Comparison of ENCODE assay signal across 35 cellular contexts in the genomic region with DNA sequence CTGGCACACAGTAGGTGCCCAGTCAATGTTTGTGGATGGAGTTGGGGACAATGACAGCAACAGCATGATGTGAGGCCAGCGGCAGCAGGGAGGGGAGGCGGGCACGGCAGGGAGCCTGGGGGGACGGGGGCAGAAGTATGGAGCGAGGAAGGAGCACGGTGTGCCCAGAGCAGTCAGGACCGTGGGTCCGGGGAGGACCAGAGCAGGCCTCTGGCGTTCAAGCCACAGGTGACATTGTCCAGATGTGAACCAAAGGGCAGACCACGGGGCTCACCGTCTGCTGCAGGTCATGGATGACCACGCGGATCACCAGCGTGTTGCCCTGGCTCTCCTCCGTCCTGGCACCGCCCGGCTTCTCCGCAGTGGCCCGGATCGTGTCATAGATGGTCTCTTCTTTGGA.
"Had no signal": no experiment of that assay in that cellular context is flagged by ENCODE, and none has a peak within 500 bp of the region (broad histone marks: within the 10 kb centered on the region; RNA-seq: fewer than 3 reads in every experiment).

No MANE protein-coding gene starts in this region.

- ATAC-seq: activated CD4-positive, alpha-beta T cell treated with anti-CD3 and anti-CD28 coated beads for 36 hours; activated CD4-positive, CD25-positive, alpha-beta regulatory T cell treated with anti-CD3 and anti-CD28 coated beads, Interleukin-2, amount 50 U/mL, for 24 hours; activated CD8-positive, alpha-beta memory T cell treated with anti-CD3 and anti-CD28 coated beads, Interleukin-2, amount 10 ng/mL, durations not matched to agents 7 days and 5 days; activated naive CD8-positive, alpha-beta T cell treated with anti-CD3 and anti-CD28 coated beads, Interleukin-2, amount 50 U/mL, for 24 hours had no signal

- H3K36me3 Mint-ChIP-seq: activated CD8-positive, alpha-beta memory T cell treated with anti-CD3 and anti-CD28 coated beads, Interleukin-2, amount 10 ng/mL, durations not matched to agents 7 days and 5 days; activated naive CD4-positive, alpha-beta T cell treated with anti-CD3 and anti-CD28 coated beads, Interleukin-2, amount 10 ng/mL, durations not matched to agents 7 days and 5 days; activated naive CD8-positive, alpha-beta T cell; brain had no signal

- DNase-seq: activated CD4-positive, alpha-beta T cell treated with anti-CD3 and anti-CD28 coated beads for 36 hours; activated CD4-positive, alpha-beta T cell treated with anti-CD3 and anti-CD28 coated beads, Interleukin-2, amount 10 ng/mL, durations not matched to agents 7 days and 5 days; activated CD4-positive, alpha-beta T cell treated with anti-CD3 and anti-CD28 coated beads, Interleukin-2, amount 50 U/mL, for 48 hours; activated CD8-positive, alpha-beta memory T cell treated with anti-CD3 and anti-CD28 coated beads for 24 hours; activated CD8-positive, alpha-beta memory T cell treated with anti-CD3 and anti-CD28 coated beads, Interleukin-2, amount 10 ng/mL, durations not matched to agents 7 days and 5 days; activated CD8-positive, alpha-beta memory T cell treated with anti-CD3 and anti-CD28 coated beads, Interleukin-2, amount 50 U/mL, for 48 hours; activated effector memory CD4-positive, alpha-beta T cell treated with Interleukin-2 at 50 U/mL for 16 hours; activated naive CD4-positive, alpha-beta T cell treated with anti-CD3 and anti-CD28 coated beads, Interleukin-2, amount 10 ng/mL, durations not matched to agents 7 days and 5 days; activated naive CD8-positive, alpha-beta T cell treated with anti-CD3 and anti-CD28 coated beads, Interleukin-2, amount 50 U/mL, for 24 hours; activated T-cell treated with anti-CD3 and anti-CD28 coated beads, Interleukin-2, amount 50 U/mL, for 48 hours; anterior cingulate cortex; caudate nucleus; cerebellar nuclear complex; Karpas-422; KBM-7; NCI-H1048; NCI-H1417; NCI-H146; NCI-H187; NCI-H2029 treated with DMSO at 0.1 percent for 48 hours; NCI-H2107; NCI-H2171; NCI-H510A; NCI-H526; NCI-H748 treated with DMSO at 0.1 percent for 48 hours; NK-92 treated with Interleukin-12 subunit alpha and Interleukin-12 subunit beta, amount 100 ng/mL, for 24 hours; Right ventricle myocardium superior; SW 1271; T-helper 1 cell; T-helper 2 cell; T-helper 9 cell had no signal

- H3K27ac Mint-ChIP-seq: activated CD4-positive, alpha-beta T cell treated with anti-CD3 and anti-CD28 coated beads for 36 hours; activated CD4-positive, alpha-beta T cell treated with anti-CD3 and anti-CD28 coated beads, Interleukin-2, amount 10 ng/mL, durations not matched to agents 7 days and 5 days; activated CD8-positive, alpha-beta memory T cell treated with anti-CD3 and anti-CD28 coated beads, Interleukin-2, amount 10 ng/mL, durations not matched to agents 7 days and 5 days; activated naive CD4-positive, alpha-beta T cell treated with anti-CD3 and anti-CD28 coated beads, Interleukin-2, amount 10 ng/mL, durations not matched to agents 7 days and 5 days; activated naive CD8-positive, alpha-beta T cell; activated naive CD8-positive, alpha-beta T cell treated with anti-CD3 and anti-CD28 coated beads, Interleukin-2, amount 50 U/mL, for 24 hours; brain had no signal

- H3K4me3 Mint-ChIP-seq: activated CD4-positive, alpha-beta T cell treated with anti-CD3 and anti-CD28 coated beads for 36 hours; activated CD4-positive, alpha-beta T cell treated with anti-CD3 and anti-CD28 coated beads, Interleukin-2, amount 10 ng/mL, durations not matched to agents 7 days and 5 days; activated CD8-positive, alpha-beta memory T cell treated with anti-CD3 and anti-CD28 coated beads, Interleukin-2, amount 10 ng/mL, durations not matched to agents 7 days and 5 days; activated naive CD4-positive, alpha-beta T cell treated with anti-CD3 and anti-CD28 coated beads, Interleukin-2, amount 10 ng/mL, durations not matched to agents 7 days and 5 days; activated naive CD8-positive, alpha-beta T cell; activated naive CD8-positive, alpha-beta T cell treated with anti-CD3 and anti-CD28 coated beads, Interleukin-2, amount 50 U/mL, for 24 hours; brain had no signal

- H3K4me1 Mint-ChIP-seq: activated CD4-positive, alpha-beta T cell treated with anti-CD3 and anti-CD28 coated beads for 36 hours; activated CD4-positive, alpha-beta T cell treated with anti-CD3 and anti-CD28 coated beads, Interleukin-2, amount 10 ng/mL, durations not matched to agents 7 days and 5 days; activated CD8-positive, alpha-beta memory T cell treated with anti-CD3 and anti-CD28 coated beads, Interleukin-2, amount 10 ng/mL, durations not matched to agents 7 days and 5 days; activated naive CD4-positive, alpha-beta T cell treated with anti-CD3 and anti-CD28 coated beads, Interleukin-2, amount 10 ng/mL, durations not matched to agents 7 days and 5 days; activated naive CD8-positive, alpha-beta T cell treated with anti-CD3 and anti-CD28 coated beads, Interleukin-2, amount 50 U/mL, for 24 hours had no signal

- H3K27me3 Mint-ChIP-seq: activated CD4-positive, alpha-beta T cell treated with anti-CD3 and anti-CD28 coated beads, Interleukin-2, amount 10 ng/mL, durations not matched to agents 7 days and 5 days; activated CD8-positive, alpha-beta memory T cell treated with anti-CD3 and anti-CD28 coated beads, Interleukin-2, amount 10 ng/mL, durations not matched to agents 7 days and 5 days had no signal

- FAIRE-seq: bronchial epithelial cell had no signal
